In the genomic region with DNA sequence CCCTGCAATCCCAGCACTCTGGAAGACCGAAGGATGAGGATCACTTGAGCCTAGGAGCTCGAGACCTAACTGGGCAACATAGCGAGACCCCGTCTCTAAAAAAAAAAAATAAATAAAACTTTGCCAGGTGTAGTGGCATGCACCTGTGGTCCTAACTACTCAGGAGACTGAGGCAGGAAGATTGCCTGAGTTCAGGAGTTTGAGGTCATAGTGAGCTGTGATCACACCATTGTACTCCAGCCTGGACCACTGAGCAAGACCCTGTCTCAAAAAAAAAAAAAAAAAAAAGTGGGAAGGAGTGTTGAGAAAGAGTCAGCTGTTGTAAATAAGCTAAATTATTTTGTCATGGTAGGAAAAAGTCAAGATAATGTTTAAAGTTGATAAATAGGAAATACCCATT, we compare ENCODE assay signal across 29 cellular contexts.
"Had no signal": no experiment of that assay in that cellular context is flagged by ENCODE, and none has a peak within 500 bp of the region (broad histone marks: within the 10 kb centered on the region; RNA-seq: fewer than 3 reads in every experiment).

No MANE protein-coding gene starts in this region.

- H3K4me2 ChIP-seq: hepatocyte had no signal

- ATAC-seq: esophagus mucosa, gastrocnemius medialis, heart right ventricle, left lobe of liver, lower lobe of right lung had no signal

- H2AFZ ChIP-seq: hepatocyte had no signal

- H3K4me3 ChIP-seq: coronary artery, dorsolateral prefrontal cortex, esophagus squamous epithelium, gastrocnemius medialis, heart right ventricle, hepatocyte, left ventricle myocardium inferior, lower lobe of right lung, mucosa of descending colon had no signal

- H3K36me3 ChIP-seq: esophagus squamous epithelium, gastrocnemius medialis, heart right ventricle, left ventricle myocardium inferior, lower lobe of right lung had no signal

- H3K4me1 ChIP-seq: esophagus squamous epithelium, gastrocnemius medialis, lower lobe of right lung had no signal

- H3K4me3 Mint-ChIP-seq: immature natural killer cell, mesothelial cell of epicardium, naive B cell had no signal

- DNase-seq: dermis blood vessel endothelial cell; dorsolateral prefrontal cortex; effector CD4-positive, alpha-beta T cell; effector memory CD4-positive, alpha-beta T cell; erythroblast; esophagus squamous epithelium; foreskin melanocyte; gastrocnemius medialis; glutamatergic neuron; head of caudate nucleus; heart right ventricle; hypothalamus; immature natural killer cell; islet precursor cell; kidney glomerular epithelial cell; left colon; left ventricle myocardium inferior; lower lobe of right lung; mesenchymal stem cell; mucosa of descending colon; naive B cell had no signal

- H3K36me3 Mint-ChIP-seq: immature natural killer cell, mesothelial cell of epicardium, naive B cell had no signal

- H3K79me2 ChIP-seq: hepatocyte had no signal

- H3K9me3 ChIP-seq: esophagus squamous epithelium, gastrocnemius medialis, heart right ventricle, left ventricle myocardium inferior, lower lobe of right lung, mucosa of descending colon had no signal

- FAIRE-seq: colon, kidney had no signal

- H3K9me3 Mint-ChIP-seq: immature natural killer cell, naive B cell had no signal

- H3K27ac ChIP-seq: coronary artery, dorsolateral prefrontal cortex, epithelial cell of prostate, esophagus squamous epithelium, gastrocnemius medialis, heart right ventricle, hepatocyte, left ventricle myocardium inferior, lower lobe of right lung had no signal

- H3K27me3 ChIP-seq: esophagus squamous epithelium, gastrocnemius medialis, hepatocyte had no signal

- H3K27ac Mint-ChIP-seq: immature natural killer cell, mesothelial cell of epicardium had no signal

- H3K4me1 Mint-ChIP-seq: immature natural killer cell, mesothelial cell of epicardium had no signal
